ENCODE assay signal across 8 cellular contexts in genomic region chr3:48847586-48848423, GRCh38. TPM values are rescaled to one million over a fixed set of nuclear protein-coding genes. Genes with fewer than 3 reads are reported as not detected.
DNase-seq lines count a peak whose midpoint lies in the region; TF ChIP-seq lines count a peak whose summit lies in the region.

Gene PRKAR2A (minus strand): TSS chr3:48847874. CDS start chr3:48847596, 278 bp downstream.

- CTCF ChIA-PET in HEK293T (lab: Yijun Ruan, JAX), result interaction anchor here (0.8 kb wide), 1 partner anchor 23 kb away, joined by 3 read pairs; no protein-coding TSS in a partner anchor

- H3K36me3 Mint-ChIP-seq in activated naive CD8-positive, alpha-beta T cell treated with anti-CD3 and anti-CD28 coated beads for 36 hours, result peaks cover 13% of the 10 kb centered on the region

- H4K20me1 ChIP-seq in SU-DHL-6 (ENCODE audit: low read depth, low read length) (no peaks in the 10 kb centered on the region), osteoblast (ENCODE audit: insufficient read depth, low read length) (peaks cover 9% of the 10 kb centered on the region)

- H3K79me2 ChIP-seq in SU-DHL-6 (ENCODE audit: insufficient read depth, low read length) (peaks cover 24% of the 10 kb centered on the region), osteoblast (ENCODE audit: insufficient read depth, low read length) (peaks cover 23% of the 10 kb centered on the region)

- H3K27me3 ChIP-seq in SU-DHL-6 (ENCODE audit: low read length) (no peaks in the 10 kb centered on the region), osteoblast (ENCODE audit: insufficient read depth, low read length) (no peaks in the 10 kb centered on the region)

- H3K4me1 Mint-ChIP-seq in activated naive CD8-positive, alpha-beta T cell treated with anti-CD3 and anti-CD28 coated beads for 36 hours, result peaks cover 26% of the 10 kb centered on the region

- H3K9me3 Mint-ChIP-seq in activated naive CD8-positive, alpha-beta T cell treated with anti-CD3 and anti-CD28 coated beads for 36 hours, result no peaks in the 10 kb centered on the region

- H3K9me3 ChIP-seq in SU-DHL-6 (ENCODE audit: insufficient read depth, low read length), result no peaks in the 10 kb centered on the region
- H3K9me3 ChIP-seq in osteoblast (ENCODE audit: low read depth, low read length), result no peaks in the 10 kb centered on the region

- H3K27ac Mint-ChIP-seq in activated naive CD8-positive, alpha-beta T cell treated with anti-CD3 and anti-CD28 coated beads for 36 hours, result peak within 1 kb of the TSS; percentile 88

- H3K27me3 Mint-ChIP-seq in activated naive CD8-positive, alpha-beta T cell treated with anti-CD3 and anti-CD28 coated beads for 36 hours, result no peaks in the 10 kb centered on the region

- intact Hi-C loops in head of caudate nucleus (cut with DNase I), result no loop called here

- peak within 1 kb of the TSS; percentile 86 for H3K4me3 Mint-ChIP-seq in activated naive CD8-positive, alpha-beta T cell treated with anti-CD3 and anti-CD28 coated beads for 36 hours

- H3K4me3 ChIP-seq in GM08714 (ENCODE audit: low read length) (peak within 1 kb of the TSS; percentile 75), SU-DHL-6 (ENCODE audit: insufficient read depth, low read length, poor library complexity, severe bottlenecking) (peak within 1 kb of the TSS; percentile 83), osteoblast (ENCODE audit: insufficient read depth, low read length) (peak within 1 kb of the TSS; percentile 94)

- H3K9ac ChIP-seq in SU-DHL-6 (ENCODE audit: low read length), result peak within 1 kb of the TSS; percentile 85

- POLR2A ChIA-PET in HEK293T (lab: Yijun Ruan, JAX), result interaction anchor here (0.6 to 2.9 kb wide), 15 partner anchors 8 to 1416 kb away, joined by 3 to 21 read pairs (median 4); partner anchors contain the start of genes ARIH2, IP6K2, SLC25A20 and WDR6

- peaks cover 22% of the 10 kb centered on the region for H3K4me1 ChIP-seq in osteoblast (ENCODE audit: insufficient read depth, low read length)

- no peaks in the 10 kb centered on the region for H3K9me2 ChIP-seq in SU-DHL-6 (replicated peaks; ENCODE audit: insufficient read depth, low read length)

- H3K36me3 ChIP-seq in SU-DHL-6 (ENCODE audit: low read length) (0 out of 2 replicates have a peak, but pooled peaks cover 2% of the 10 kb centered on the region), osteoblast (ENCODE audit: insufficient read depth, low read length) (no peaks in the 10 kb centered on the region)

- DNase-seq in HEK293T (ENCODE audit: extremely low spot score) (peak; percentile 96), MV-4-11 (lab: John Stamatoyannopoulos, UW) (peak; percentile 80), head of caudate nucleus (peak; percentile 62 to 94 (median 86)), osteoblast (ENCODE audit: insufficient read length, low spot score, missing footprints) (peak; percentile 98)
- peak; percentile 87 for DNase-seq in activated naive CD8-positive, alpha-beta T cell treated with anti-CD3 and anti-CD28 coated beads for 36 hours

- H3F3A ChIP-seq in SU-DHL-6 (ENCODE audit: insufficient read depth), result peaks cover 7% of the 10 kb centered on the region; the same call in 1 of the 2 replicates

- no peak for TF ChIP-seq CTCF in SU-DHL-6 (IDR thresholded peaks at IDR 0.05; ENCODE audit: insufficient read depth, low read length, poor library complexity, severe bottlenecking)
- TF ChIP-seq CTCF in osteoblast (IDR thresholded peaks at IDR 0.05; ENCODE audit: extremely low read depth, low read depth, low read length), result no peak

- peak within 1 kb of the TSS; percentile 64 for H2AFZ ChIP-seq in SU-DHL-6 (ENCODE audit: low read depth, low read length, severe bottlenecking)
- peak within 1 kb of the TSS; percentile 98 for H2AFZ ChIP-seq in osteoblast (ENCODE audit: low read length)

- H3K27ac ChIP-seq in SU-DHL-6 (ENCODE audit: low read depth, low read length), result peak within 1 kb of the TSS; percentile 38
- peak within 1 kb of the TSS; percentile 69 for H3K27ac ChIP-seq in osteoblast (ENCODE audit: low read depth, low read length)
- peak within 1 kb of the TSS; percentile 95 for H3K27ac ChIP-seq in temporal lobe (ENCODE audit: low read depth, low read length)

- H3K4me2 ChIP-seq in SU-DHL-6 (ENCODE audit: low read depth, low read length, poor library complexity, severe bottlenecking) (peak within 1 kb of the TSS; percentile 77), osteoblast (ENCODE audit: insufficient read depth, low read length) (peak within 1 kb of the TSS; percentile 98)

TF ChIP-seq in HEK293T, 16 proteins besides CTCF, POLR2A, EP300 and RAD21:
- no peak for TF ChIP-seq SP1 (IDR thresholded peaks at IDR 0.05)
- TF ChIP-seq TARDBP (IDR thresholded peaks at IDR 0.05), result no peak
- no peak for TF ChIP-seq L3MBTL2 (conservative IDR thresholded peaks at IDR 0.05)
- TF ChIP-seq PKNOX1 (IDR thresholded peaks at IDR 0.05), result no peak
- TF ChIP-seq ZNF384 (IDR thresholded peaks at IDR 0.05), result no peak
- no peak for TF ChIP-seq FOXM1 (IDR thresholded peaks at IDR 0.05; ENCODE audit: borderline replicate concordance)
- no peak for TF ChIP-seq FOXA1 (IDR thresholded peaks at IDR 0.05)
- no peak for TF ChIP-seq BHLHE40 (IDR thresholded peaks at IDR 0.05; ENCODE audit: borderline replicate concordance)
- TF ChIP-seq CTBP1 (IDR thresholded peaks at IDR 0.05; ENCODE audit: borderline replicate concordance), result no peak
- TF ChIP-seq FOXK2 (IDR thresholded peaks at IDR 0.05), result no peak
- TF ChIP-seq SUZ12 (IDR thresholded peaks at IDR 0.05), result no peak
- no peak for TF ChIP-seq HDGF (IDR thresholded peaks at IDR 0.05; ENCODE audit: borderline replicate concordance)
- no peak for TF ChIP-seq ARNT (IDR thresholded peaks at IDR 0.05)
- no peak for TF ChIP-seq ELF4 (IDR thresholded peaks at IDR 0.05)
- no peak for TF ChIP-seq NFRKB (IDR thresholded peaks at IDR 0.05)
- TF ChIP-seq LEF1 (IDR thresholded peaks at IDR 0.05; ENCODE audit: borderline replicate concordance), result no peak

RNA-seq across cellular contexts. Expression of gene PRKAR2A, which starts in this region (rescaled TPM):
- 10 to 100 TPM; 42.8 to 45.2 TPM for total RNA-seq in activated naive CD8-positive, alpha-beta T cell treated with anti-CD3 and anti-CD28 coated beads for 36 hours
- total RNA-seq in osteoblast (43.6 and 47.4 TPM in 2 replicates), temporal lobe (23.1 TPM)

Comparison
In these comparisons a context has a peak if more than half of its experiments do, and no peak if none do; other contexts are left out.
1. Peak in every context shown above with its lines: DNase-seq, H3K4me3 ChIP-seq and H3K27ac ChIP-seq.
2. H3K27ac ChIP-seq: peak in every context shown above with its lines; median percentile 95 in temporal lobe; 69 in osteoblast; 38 in SU-DHL-6.